28 cellular contexts compared by ENCODE assay signal in the genomic region with DNA sequence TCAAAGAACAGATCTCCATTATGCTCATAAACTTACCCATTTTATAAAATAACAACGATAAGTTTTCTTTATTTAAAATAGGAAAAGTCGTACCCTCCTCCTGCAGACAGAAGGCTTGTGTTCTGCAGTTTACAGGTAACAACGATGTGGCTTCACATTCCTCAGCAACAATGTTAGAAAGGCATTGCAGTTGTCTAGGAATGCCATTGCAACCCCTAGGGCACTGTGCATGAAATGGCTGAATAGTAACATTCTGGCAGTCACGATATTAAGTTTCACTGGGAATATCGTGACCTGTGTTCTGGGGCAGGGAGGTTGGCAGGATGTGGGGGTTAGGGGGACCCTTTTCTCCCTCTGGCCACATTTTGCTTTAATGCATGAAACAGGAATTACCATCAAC.
"Had no signal": no experiment of that assay in that cellular context is flagged by ENCODE, and none has a peak within 500 bp of the region (broad histone marks: within the 10 kb centered on the region; RNA-seq: fewer than 3 reads in every experiment).

No MANE protein-coding gene starts in this region.

- H3K4me1 ChIP-seq: psoas muscle, right lobe of liver, suprapubic skin, testis, transverse colon, upper lobe of left lung, vagina had no signal

- DNase-seq: naive B cell; naive thymus-derived CD8-positive, alpha-beta T cell; nephron progenitor cell; nucleus accumbens; ovary; posterior cingulate gyrus; psoas muscle; right cardiac atrium; right lobe of liver; sigmoid colon; small intestine; stimulated activated CD4-positive, alpha-beta T cell treated with anti-CD3 and anti-CD28 coated beads, Interleukin-15, amount 100 ng/mL, for 24 hours; stimulated activated CD4-positive, alpha-beta T cell treated with anti-CD3 and anti-CD28 coated beads, Interleukin-2, amount 100 ng/mL, for 24 hours; stimulated activated CD4-positive, alpha-beta T cell treated with anti-CD3 and anti-CD28 coated beads, Interleukin-2, amount 100 ng/mL, for 48 hours; stimulated activated CD4-positive, alpha-beta T cell treated with anti-CD3 and anti-CD28 coated beads, Interleukin-4, amount 100 ng/mL, for 24 hours; stimulated activated naive B cell treated with anti-CD40 and anti-IgM and Interleukin-4, amounts not matched to agents 10 μg/mL and 1 μg/mL and 100 μg/mL, for 72 hours; stimulated activated naive CD4-positive, alpha-beta T cell treated with Interleukin-2 at 50 U/mL for 16 hours; substantia nigra; testis; tibial artery; transverse colon; upper lobe of left lung had no signal

- H2AFZ ChIP-seq: parathyroid adenoma had no signal

- H3K36me3 ChIP-seq: neutrophil, ovary, right lobe of liver, sigmoid colon, suprapubic skin, tibial artery, transverse colon, upper lobe of left lung, vagina had no signal

- H3K4me3 ChIP-seq: ovary, psoas muscle, right lobe of liver, sigmoid colon, suprapubic skin, testis, tibial artery, transverse colon, upper lobe of left lung, vagina had no signal

- ATAC-seq: naive thymus-derived CD8-positive, alpha-beta T cell; natural killer cell treated with Interleukin-12 subunit alpha and Interleukin-12 subunit beta and Interleukin-15 and Interleukin-18, amount 100 ng/mL, for 72 hours; psoas muscle; right cardiac atrium; right lobe of liver; stimulated activated effector memory CD8-positive, alpha-beta T cell treated with anti-CD3 and anti-CD28 coated beads, Interleukin-12 subunit alpha, Interleukin-12 subunit beta, amount 100 ng/mL, for 72 hours; stimulated activated naive B cell treated with anti-CD40 and anti-IgM and Interleukin-4, amounts not matched to agents 10 μg/mL and 1 μg/mL and 100 μg/mL, for 72 hours had no signal

- H3K27me3 ChIP-seq: neutrophil, ovary, right lobe of liver, sigmoid colon, suprapubic skin, testis, tibial artery, transverse colon, upper lobe of left lung, vagina had no signal

- H3K79me2 ChIP-seq: parathyroid adenoma had no signal

- H3K9me3 ChIP-seq: neutrophil, ovary, psoas muscle, right lobe of liver, sigmoid colon, suprapubic skin, testis, tibial artery, transverse colon, upper lobe of left lung, vagina had no signal

- H3K27ac ChIP-seq: neutrophil, ovary, parathyroid adenoma, psoas muscle, right lobe of liver, sigmoid colon, suprapubic skin, testis, transverse colon, upper lobe of left lung, vagina had no signal

- H3K9ac ChIP-seq: parathyroid adenoma had no signal
